7 cellular contexts compared by ENCODE assay signal in genomic region chr2:196926562-196927317, GRCh38.
DNase-seq lines count a peak whose midpoint lies in the region; ATAC-seq and TF ChIP-seq lines count a peak whose summit lies in the region.

PGAP1 (minus strand) TSS chr2:196926707; CDS start chr2:196926616, 91 bp downstream.

- DNase-seq in NCI-H1930 (lab: John Stamatoyannopoulos, UW) (peak; percentile 89 to 93), T-helper 22 cell (ENCODE audit: low read depth) (peak; percentile 69), astrocyte of the hippocampus (ENCODE audit: low read depth, low spot score) (peak; percentile 98), hypothalamus (lab: John Stamatoyannopoulos, UW) (peak; percentile 49 to 98 (median 89)), retinal pigment epithelial cell (ENCODE audit: low read depth) (peak; percentile 46)

- peak within 1 kb of the TSS; percentile 92 for H3K4me3 ChIP-seq in retinal pigment epithelial cell (ENCODE audit: low read length)

- no peak for TF ChIP-seq CTCF in retinal pigment epithelial cell (conservative IDR thresholded peaks at IDR 0.05; ENCODE audit: low read depth, low read length)

- ATAC-seq in GM18508 (IDR thresholded peaks at IDR 0.05; ENCODE audit: insufficient read depth, unreplicated experiment) (peak; percentile 47), HG02973 (IDR thresholded peaks at IDR 0.05; ENCODE audit: unreplicated experiment) (peak; percentile 86)

Comparison
In these comparisons a context has a peak if more than half of its experiments do, and no peak if none do; other contexts are left out.
1. Peak in every context shown above with its lines: DNase-seq, ATAC-seq and H3K4me3 ChIP-seq.
2. DNase-seq: peak in every context shown above with its lines; median percentile 98 in astrocyte of the hippocampus; 91 in NCI-H1930; 89 in hypothalamus; 69 in T-helper 22 cell; 46 in retinal pigment epithelial cell.